Comparison of ENCODE assay signal across 25 cellular contexts in the genomic region with DNA sequence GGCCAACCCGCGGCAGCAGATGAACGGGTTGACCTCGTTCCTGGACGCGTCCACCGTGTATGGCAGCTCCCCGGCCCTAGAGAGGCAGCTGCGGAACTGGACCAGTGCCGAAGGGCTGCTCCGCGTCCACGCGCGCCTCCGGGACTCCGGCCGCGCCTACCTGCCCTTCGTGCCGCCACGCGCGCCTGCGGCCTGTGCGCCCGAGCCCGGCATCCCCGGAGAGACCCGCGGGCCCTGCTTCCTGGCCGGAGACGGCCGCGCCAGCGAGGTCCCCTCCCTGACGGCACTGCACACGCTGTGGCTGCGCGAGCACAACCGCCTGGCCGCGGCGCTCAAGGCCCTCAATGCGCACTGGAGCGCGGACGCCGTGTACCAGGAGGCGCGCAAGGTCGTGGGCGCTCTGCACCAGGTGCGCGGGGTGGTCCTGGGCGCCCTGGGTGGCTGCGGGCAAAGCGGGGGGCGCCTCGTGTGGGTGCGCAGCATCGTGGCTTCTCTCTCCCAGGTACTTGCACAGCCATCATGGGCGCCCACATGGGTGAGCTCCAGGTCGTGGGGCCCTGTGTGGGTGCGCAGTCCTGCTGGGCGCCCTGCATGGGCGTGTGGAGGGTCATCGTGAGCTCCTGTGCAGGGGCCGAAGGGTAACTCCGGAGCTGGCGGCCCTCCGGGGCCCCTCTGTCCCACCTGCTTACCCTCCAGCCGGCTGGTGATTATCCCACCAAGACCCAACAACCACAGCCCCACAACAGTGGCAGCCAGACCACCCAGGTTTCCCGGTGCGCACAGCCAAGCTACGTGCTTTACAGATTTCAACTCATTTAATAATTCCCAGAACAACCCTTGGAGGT.
DNase-seq lines count a peak whose midpoint lies in the region; ATAC-seq and TF ChIP-seq lines count a peak whose summit lies in the region.
"Had no signal": no experiment of that assay in that cellular context is flagged by ENCODE, and none has a peak within 500 bp of the region (broad histone marks: within the 10 kb centered on the region; RNA-seq: fewer than 3 reads in every experiment).

No MANE protein-coding gene starts in this region.

- H3K4me3 ChIP-seq in right cardiac atrium (ENCODE audit: low read length) = no peak overlapping the region
- H3K4me3 ChIP-seq in gastroesophageal sphincter = no peak overlapping the region
- no peak overlapping the region for H3K4me3 ChIP-seq in spleen
- H3K4me3 ChIP-seq: BLaER1 treated with 17β-estradiol and CSF1 and Interleukin-3, amounts not matched to agents 10 nM and 100 nM; GM12878; MG63; PC-9; SJCRH30 had no signal

- ATAC-seq in right cardiac atrium (peak; percentile 11 to 27), left cardiac atrium (no peak), gastroesophageal sphincter (peak; percentile 26)
- ATAC-seq: GM12878, Right ventricle myocardium inferior had no signal

- TF ChIP-seq EP300 in gastroesophageal sphincter (IDR thresholded peaks at IDR 0.05) = no peak

- WGBS in right cardiac atrium = 75% methylated on average over 76 of the region's 76 CpGs
- WGBS in gastroesophageal sphincter (ENCODE audit: low coverage in 1 of 2), 2 donors = 87 to 100% methylated on average over 2 to 12 of the region's 76 CpGs
- 76 to 92% (median 79%) methylated on average over 26 to 76 of the region's 76 CpGs for WGBS in spleen, 5 donors

- intact Hi-C loops in right cardiac atrium (cut with DNase I) = no loop called here
- intact Hi-C loops in left cardiac atrium (cut with DNase I) = no loop called here
- intact Hi-C loops in spleen (cut with DNase I; ENCODE audit: low total_unique reads) = no loop called here

- H3K27ac ChIP-seq in right cardiac atrium (ENCODE audit: low read length) (no peak overlapping the region), gastroesophageal sphincter (no peak overlapping the region), spleen (peak overlapping the region in 3 of 8 donors; percentile 65 to 78 (median 77))
- H3K27ac ChIP-seq: BLaER1 treated with 17β-estradiol and CSF1 and Interleukin-3, amounts not matched to agents 10 nM and 100 nM; PC-9; SJCRH30 had no signal

- no peak for TF ChIP-seq POLR2A in gastroesophageal sphincter (IDR thresholded peaks at IDR 0.05)
- TF ChIP-seq POLR2A in spleen (IDR thresholded peaks at IDR 0.05) = no peak

- H3K9me3 ChIP-seq in right cardiac atrium (ENCODE audit: control insufficient read depth, low read length) (no peaks in the 10 kb centered on the region), gastroesophageal sphincter (no peaks in the 10 kb centered on the region), spleen (peaks cover 0 to 8% (median 0%) of the 10 kb centered on the region in 8 donors)
- H3K9me3 ChIP-seq: MG63, SJCRH30 had no signal

- TF ChIP-seq CTCF in gastroesophageal sphincter (IDR thresholded peaks at IDR 0.05) (no peak), spleen (IDR thresholded peaks at IDR 0.05 in 8 of 11, conservative IDR thresholded peaks at IDR 0.05 in 3 of 11) (no peak)

- DNase-seq in right cardiac atrium (no peak), left cardiac atrium (no peak), spleen (peak; percentile 76), ureter (ENCODE audit: low spot score) (no peak), HUDEP-2 (lab: John Stamatoyannopoulos, UW; ENCODE audit: unreplicated experiment in 76 of 76) (no peak)
- no peak for DNase-seq in stimulated activated CD4-positive, alpha-beta T cell treated with anti-CD3 and anti-CD28 coated beads, Interleukin-4, amount 100 ng/mL, for 24 hours
- DNase-seq: AML-193; CD4-positive, alpha-beta memory T cell; COR-L47; EL; GDM1; GOT3; HCEC 1CT; IMR-90; KG1; MG63; NCI-H2029; NCI-H446 treated with DMSO at 0.1 percent for 48 hours; NCI-H526 treated with DMSO at 0.1 percent for 48 hours; PC-9; SJCRH30 had no signal

- H3K27me3 ChIP-seq in right cardiac atrium (ENCODE audit: control insufficient read depth, insufficient read depth) (no peaks in the 10 kb centered on the region), gastroesophageal sphincter (peaks cover 8% of the 10 kb centered on the region), spleen (replicated peaks in 1 of 7) (peaks cover 0 to 5% (median 0%) of the 10 kb centered on the region in 7 donors)
- H3K27me3 ChIP-seq: BLaER1 treated with 17β-estradiol and CSF1 and Interleukin-3, amounts not matched to agents 10 nM and 100 nM; MG63; SJCRH30 had no signal

- H3K36me3 ChIP-seq in gastroesophageal sphincter (no peaks in the 10 kb centered on the region), spleen (peaks cover 0 to 30% (median 0%) of the 10 kb centered on the region in 6 donors)
- H3K36me3 ChIP-seq: BLaER1 treated with 17β-estradiol and CSF1 and Interleukin-3, amounts not matched to agents 10 nM and 100 nM; MG63; SJCRH30 had no signal

- H3K4me1 ChIP-seq in right cardiac atrium (ENCODE audit: control insufficient read depth, insufficient read depth, low read length) (no peaks in the 10 kb centered on the region), gastroesophageal sphincter (no peaks in the 10 kb centered on the region), spleen (peaks cover 0 to 3% (median 0%) of the 10 kb centered on the region in 6 donors)
- H3K4me1 ChIP-seq: BLaER1 treated with 17β-estradiol and CSF1 and Interleukin-3, amounts not matched to agents 10 nM and 100 nM; SJCRH30 had no signal

Comparison
In these comparisons a context has a peak if more than half of its experiments do, and no peak if none do; other contexts are left out.
1. ATAC-seq: peak in right cardiac atrium (2 of 2) and gastroesophageal sphincter (single experiment); none in left cardiac atrium (0 of 2).